ENCODE assay signal across 18 cellular contexts in the genomic region with DNA sequence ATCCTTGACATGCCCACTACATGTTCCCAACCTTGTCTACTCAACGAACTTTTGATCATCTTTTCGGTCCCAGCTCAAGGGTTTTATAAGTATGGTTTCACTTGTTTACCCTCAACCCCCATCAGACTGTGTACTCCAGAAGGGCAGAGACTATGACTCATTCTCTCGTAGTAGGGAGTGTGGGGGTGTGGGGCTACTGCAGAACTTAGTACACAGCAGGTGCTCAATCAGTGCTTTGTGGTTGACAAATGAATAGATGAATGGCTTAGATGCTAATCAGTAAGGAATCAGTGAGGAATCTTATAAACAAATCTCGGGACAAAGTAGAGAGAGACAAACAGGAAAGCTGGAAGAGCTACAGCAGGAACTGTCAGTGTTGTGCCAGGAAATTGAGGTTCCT.
DNase-seq lines count a peak whose midpoint lies in the region; ATAC-seq and TF ChIP-seq lines count a peak whose summit lies in the region.
"Had no signal": no experiment of that assay in that cellular context is flagged by ENCODE, and none has a peak within 500 bp of the region (broad histone marks: within the 10 kb centered on the region; RNA-seq: fewer than 3 reads in every experiment).

No MANE protein-coding gene starts in this region.

- H3K4me1 ChIP-seq in mesenchymal stem cell (ENCODE audit: control insufficient read depth, insufficient read depth, low read depth, low read length) = no peaks in the 10 kb centered on the region
- H3K4me1 ChIP-seq in upper lobe of left lung = no peaks in the 10 kb centered on the region
- H3K4me1 ChIP-seq in PC-3 (ENCODE audit: insufficient read depth, low read length) = no peaks in the 10 kb centered on the region
- H3K4me1 ChIP-seq: SJCRH30 had no signal

- no peaks in the 10 kb centered on the region for H3K79me2 ChIP-seq in PC-3 (ENCODE audit: low read length)

- H3K23ac ChIP-seq in mesenchymal stem cell (ENCODE audit: low read length in 2 of 2) = no peak overlapping the region

- no peak for TF ChIP-seq POLR2A in upper lobe of left lung (IDR thresholded peaks at IDR 0.05)

- no peak for TF ChIP-seq CTCF in endothelial cell (IDR thresholded peaks at IDR 0.05; ENCODE audit: unreplicated experiment)
- TF ChIP-seq CTCF in upper lobe of left lung (IDR thresholded peaks at IDR 0.05) = no peak
- TF ChIP-seq CTCF in PC-3 (conservative IDR thresholded peaks at IDR 0.05; ENCODE audit: low read depth, low read length) = no peak

- H2AK5ac ChIP-seq in mesenchymal stem cell (ENCODE audit: low read length, severe bottlenecking) = no peak overlapping the region

- no peak overlapping the region for H2BK5ac ChIP-seq in mesenchymal stem cell (ENCODE audit: low read depth, low read length, poor library complexity, severe bottlenecking)

- peaks cover 3% of the 10 kb centered on the region for H3K36me3 Mint-ChIP-seq in endothelial cell (ENCODE audit: low read depth, unreplicated experiment)

- ATAC-seq in upper lobe of left lung (ENCODE audit: low FRiP score in 2 of 2) (no peak), PC-3 (no peak)
- ATAC-seq: GM23338 had no signal

- no peak overlapping the region for H3K18ac ChIP-seq in mesenchymal stem cell (ENCODE audit: low read depth in 1 of 2, low read length in 2 of 2)

- H3K27me3 Mint-ChIP-seq in endothelial cell (ENCODE audit: unreplicated experiment) = peaks cover 9% of the 10 kb centered on the region

- 52% methylated on average over 4 of the region's 4 CpGs for WGBS in mesenchymal stem cell
- WGBS in upper lobe of left lung, 2 donors = 49 to 54% methylated on average over 4 of the region's 4 CpGs

- no peaks in the 10 kb centered on the region for H3K36me3 ChIP-seq in mesenchymal stem cell (ENCODE audit: control insufficient read depth in 1 of 2, insufficient read depth in 2 of 2, low read depth in 1 of 2, low read length in 2 of 2)
- H3K36me3 ChIP-seq in upper lobe of left lung = no peaks in the 10 kb centered on the region
- no peaks in the 10 kb centered on the region for H3K36me3 ChIP-seq in PC-3 (ENCODE audit: low read depth, low read length)
- H3K36me3 ChIP-seq: MG63, SJCRH30 had no signal

- H3K9me3 ChIP-seq in mesenchymal stem cell (ENCODE audit: control insufficient read depth, low read length) (peaks cover 18% of the 10 kb centered on the region), upper lobe of left lung (peaks cover 0 to 5% (median 0%) of the 10 kb centered on the region in 4 donors), PC-3 (ENCODE audit: low read length) (no peaks in the 10 kb centered on the region)
- H3K9me3 ChIP-seq: SJCRH30 had no signal

- CTCF ChIA-PET in PC-3 (lab: Charles Lee) = no interaction called here

- no peak overlapping the region for H4K8ac ChIP-seq in mesenchymal stem cell (ENCODE audit: low read length)

- H2BK15ac ChIP-seq in mesenchymal stem cell (ENCODE audit: low read depth, poor library complexity, severe bottlenecking) = no peak overlapping the region

- H3K14ac ChIP-seq in mesenchymal stem cell (ENCODE audit: low read length in 2 of 2) = no peak overlapping the region

- POLR2A ChIA-PET in PC-3 (lab: Charles Lee; ENCODE audit: unreplicated experiment) = no interaction called here

- peaks cover 5% of the 10 kb centered on the region for H3K9me3 Mint-ChIP-seq in endothelial cell (ENCODE audit: unreplicated experiment)

- H3K9me2 ChIP-seq in PC-3 (replicated peaks; ENCODE audit: low read length) = no peaks in the 10 kb centered on the region

- no TSS peak for BruUV-seq in PC-3 (replicated peaks; lab: Mats Ljungman, UMichigan)

- H3K4me2 ChIP-seq in mesenchymal stem cell (ENCODE audit: low read length, poor library complexity, severe bottlenecking) (no peak overlapping the region), PC-3 (ENCODE audit: low read length) (no peak overlapping the region)
- H3K4me2 ChIP-seq: GM23338 had no signal

- no peak overlapping the region for H3K4ac ChIP-seq in mesenchymal stem cell (ENCODE audit: low read depth in 1 of 2, low read length in 2 of 2)

- no peak overlapping the region for H4K91ac ChIP-seq in mesenchymal stem cell (ENCODE audit: low read length)

- DNase-seq in DMS53 treated with DMSO at 0.1 percent for 48 hours (lab: John Stamatoyannopoulos, UW; ENCODE audit: unreplicated experiment) (peak; percentile 25), RPMI7951 (ENCODE audit: low read depth) (peak; percentile 22), endothelial cell (ENCODE audit: low spot score) (no peak), mesenchymal stem cell (peak; percentile 51), upper lobe of left lung (no peak), CD1c-positive myeloid dendritic cell (ENCODE audit: extremely low spot score) (no peak), posterior cingulate gyrus (no peak), PC-3 (no peak)
- DNase-seq: DMS 273 treated with DMSO at 0.1 percent for 48 hours, EL, MG63, NCI-H1092, NCI-H2081 treated with DMSO at 0.1 percent for 48 hours, NCI-H524, RPMI8226, SJCRH30 had no signal

- H3K4me1 Mint-ChIP-seq in endothelial cell (ENCODE audit: unreplicated experiment) = peaks cover 18% of the 10 kb centered on the region

- H3K79me1 ChIP-seq in mesenchymal stem cell (replicated peaks; ENCODE audit: low read length, poor library complexity, severe bottlenecking) = no peaks in the 10 kb centered on the region

- no peak overlapping the region for H2AFZ ChIP-seq in mesenchymal stem cell (ENCODE audit: low read depth, low read length)
- no peak overlapping the region for H2AFZ ChIP-seq in PC-3 (ENCODE audit: low read length)
- H2AFZ ChIP-seq: GM23338 had no signal

- H3K4me3 Mint-ChIP-seq in endothelial cell (ENCODE audit: unreplicated experiment) = no peak overlapping the region
- H3K4me3 Mint-ChIP-seq: GM23338 had no signal

- no peak overlapping the region for H3K4me3 ChIP-seq in mesenchymal stem cell (ENCODE audit: insufficient read depth in 1 of 2, low read depth in 1 of 2, low read length in 2 of 2)
- H3K4me3 ChIP-seq in upper lobe of left lung = no peak overlapping the region
- H3K4me3 ChIP-seq in PC-3 (ENCODE audit: low read length) = no peak overlapping the region
- H3K4me3 ChIP-seq: GM23338, MG63, SJCRH30 had no signal

- no peak for TF ChIP-seq EP300 in upper lobe of left lung (IDR thresholded peaks at IDR 0.05)

- no peak overlapping the region for H3K27ac ChIP-seq in mesenchymal stem cell (ENCODE audit: low read length, poor library complexity, severe bottlenecking)
- H3K27ac ChIP-seq in upper lobe of left lung = no peak overlapping the region
- no peak overlapping the region for H3K27ac ChIP-seq in PC-3 (ENCODE audit: low read length)
- H3K27ac ChIP-seq: C4-2B, SJCRH30 had no signal

- no peak overlapping the region for H2BK12ac ChIP-seq in mesenchymal stem cell (ENCODE audit: low read length in 2 of 2)

- intact Hi-C loops in posterior cingulate gyrus (cut with DNase I) = no loop called here
- intact Hi-C loops in PC-3 (cut with micrococcal nuclease) = no loop called here

- no peaks in the 10 kb centered on the region for H4K20me1 ChIP-seq in PC-3 (ENCODE audit: low read length)

- H3K27ac Mint-ChIP-seq in endothelial cell (ENCODE audit: unreplicated experiment) = peak overlapping the region; percentile 54
- H3K27ac Mint-ChIP-seq: GM23338 had no signal

- H3K9ac ChIP-seq in mesenchymal stem cell (ENCODE audit: low read length) (no peak overlapping the region), PC-3 (ENCODE audit: low read length) (no peak overlapping the region)

- peaks cover 13 to 14% of the 10 kb centered on the region in 2 experiments for H3K27me3 ChIP-seq in mesenchymal stem cell (ENCODE audit: control insufficient read depth in 1 of 2, insufficient read depth in 1 of 2, low read length in 2 of 2)
- H3K27me3 ChIP-seq in upper lobe of left lung = no peaks in the 10 kb centered on the region
- H3K27me3 ChIP-seq in PC-3 (ENCODE audit: low read length) = peaks cover 37% of the 10 kb centered on the region; the same call in 1 of the 2 replicates
- H3K27me3 ChIP-seq: MG63, SJCRH30 had no signal

- H2BK120ac ChIP-seq in mesenchymal stem cell (ENCODE audit: low read depth, low read length) = no peak overlapping the region

- H3F3A ChIP-seq in PC-3 (ENCODE audit: low read length, unreplicated experiment) = no peaks in the 10 kb centered on the region

Comparison
In these comparisons a context has a peak if more than half of its experiments do, and no peak if none do; other contexts are left out.
1. DNase-seq: peak in DMS53 treated with DMSO at 0.1 percent for 48 hours (single experiment), RPMI7951 (single experiment) and mesenchymal stem cell (single experiment); none in endothelial cell (single experiment), upper lobe of left lung (0 of 2), CD1c-positive myeloid dendritic cell (single experiment), posterior cingulate gyrus (0 of 10) and PC-3 (single experiment).